In genomic region chr20:35698298-35699126, GRCh38 we compare ENCODE assay signal across 8 cellular contexts. TPM values are rescaled to one million over a fixed set of nuclear protein-coding genes. Genes with fewer than 3 reads are reported as not detected.
DNase-seq lines count a peak whose midpoint lies in the region; ATAC-seq, FAIRE-seq and TF ChIP-seq lines count a peak whose summit lies in the region.

No MANE protein-coding gene starts in this region.

- no peaks in the 10 kb centered on the region for H3K9me3 ChIP-seq in A549

- WGBS in A549 (ENCODE audit: missing lambda C conversion rate), result 18% methylated on average over 37 of the region's 37 CpGs

- TF ChIP-seq CTCF in A549 (IDR thresholded peaks at IDR 0.05) (no peak), fibroblast of villous mesenchyme (IDR thresholded peaks at IDR 0.05; ENCODE audit: insufficient read depth, low read depth, low read length) (no peak), omental fat pad (IDR thresholded peaks at IDR 0.05) (no peak)

- peak in 1 of 2 experiments; percentile 33 for DNase-seq in A549 (ENCODE audit: low read depth in 1 of 2, low spot score in 1 of 2)
- DNase-seq in activated CD4-positive, CD25-positive, alpha-beta regulatory T cell treated with anti-CD3 and anti-CD28 coated beads, Interleukin-2, amount 50 U/mL, for 72 hours, result peak; percentile 30
- DNase-seq in fibroblast of villous mesenchyme (ENCODE audit: low read depth), result no peak
- no peak for DNase-seq in omental fat pad (ENCODE audit: low spot score)
- no peak for DNase-seq in inferior parietal cortex (ENCODE audit: extremely low spot score)
- DNase-seq in dedifferentiated amniotic fluid mesenchymal stem cell (ENCODE audit: extremely low spot score), result no peak

- FAIRE-seq in A549 (lab: Jason Lieb, UNC), result no peak

- peak overlapping the region; percentile 94 to 95 for H3K27ac ChIP-seq in A549

- CTCF ChIA-PET in A549 (lab: Yijun Ruan, JAX), result no interaction called here

- no peak for TF ChIP-seq RAD21 in A549 (conservative IDR thresholded peaks at IDR 0.05 in 1 of 2, IDR thresholded peaks at IDR 0.05 in 1 of 2)

- TF ChIP-seq EP300 in A549 (IDR thresholded peaks at IDR 0.05), result no peak

- peak overlapping the region; percentile 99 for H3K4me2 ChIP-seq in A549

- ATAC-seq in A549 (peak; percentile 48 to 56), GM18867 (IDR thresholded peaks at IDR 0.05; ENCODE audit: unreplicated experiment) (peak; percentile 13), HG03439 (IDR thresholded peaks at IDR 0.05; ENCODE audit: unreplicated experiment) (peak; percentile 21), omental fat pad (ENCODE audit: low FRiP score) (peak; percentile 25)

- H3K4me3 ChIP-seq in A549 (peak overlapping the region; percentile 90), fibroblast of villous mesenchyme (ENCODE audit: low read depth, low read length) (peak overlapping the region; percentile 73)

- no peak for TF ChIP-seq POLR2A in A549 (IDR thresholded peaks at IDR 0.05; ENCODE audit: low read length)

- POLR2A ChIA-PET in A549 (lab: Yijun Ruan, JAX), result interaction anchor here (1.0 to 1.9 kb wide), 6 partner anchors 9 to 80 kb away, joined by 4 to 11 read pairs (median 6); partner anchors contain the start of genes CPNE1, RBM12 and RBM39

- peaks cover 28% of the 10 kb centered on the region for H3K4me1 ChIP-seq in A549

TF ChIP-seq in A549, 52 proteins besides CTCF, POLR2A, EP300 and RAD21:
- TF ChIP-seq CHD2 (IDR thresholded peaks at IDR 0.05; ENCODE audit: low read length, partially characterized antibody), result no peak
- no peak for TF ChIP-seq EHF (CRISPR knock-in tag; IDR thresholded peaks at IDR 0.05)

RNA-seq across cellular contexts. Expression of gene NFS1, which starts 0.6 kb away (rescaled TPM):
- 50.5 and 72.0 TPM in 2 replicates for polyA plus RNA-seq in A549 (2011; rRNA removed)
- polyA plus RNA-seq in A549 (2012; cell fraction: cytosol; rRNA removed), result 69.8 and 103 TPM in 2 replicates
- 47.8 and 55.9 TPM in 2 replicates for polyA plus RNA-seq in A549 (2012; cell fraction: nucleus; rRNA removed)
- 39.2 to 44.0 TPM (median 39.5 TPM) in 3 replicates for polyA plus RNA-seq in A549 (2017; fragmentation: RNase III; extraction: RNeasy Plus Mini Kit Qiagen cat#74134 plus additional on column Dnase treatment)
- 29.8 and 35.3 TPM in 2 replicates for polyA minus RNA-seq in A549 (2011; rRNA and poly(A)+ RNA removed)
- total RNA-seq in fibroblast of villous mesenchyme, result 37.0 and 40.6 TPM in 2 replicates
- total RNA-seq in omental fat pad, result 10 to 100 TPM; 16.1 to 32.1 (median 26.6) TPM

RNA-seq across cellular contexts. Expression of gene ROMO1, which starts 0.7 kb away (rescaled TPM):
- polyA plus RNA-seq in A549 (2011; rRNA removed) (201 and 204 TPM in 2 replicates), A549 (2017; fragmentation: RNase III; extraction: RNeasy Plus Mini Kit Qiagen cat#74134 plus additional on column Dnase treatment) (365 to 430 TPM (median 425 TPM) in 3 replicates)
- 974 and 1,231 TPM in 2 replicates for polyA plus RNA-seq in A549 (2012; cell fraction: cytosol; rRNA removed)
- 655 and 1,009 TPM in 2 replicates for polyA plus RNA-seq in A549 (2012; cell fraction: nucleus; rRNA removed)
- 20.8 and 23.3 TPM in 2 replicates for polyA minus RNA-seq in A549 (2011; rRNA and poly(A)+ RNA removed)
- total RNA-seq in fibroblast of villous mesenchyme (143 and 189 TPM in 2 replicates), omental fat pad (100 to 1,000 TPM; 160 to 364 (median 237) TPM)

RNA-seq across cellular contexts. Expression of gene CPNE1, which starts 33.8 kb away (rescaled TPM):
- polyA plus RNA-seq in A549 (2011; rRNA removed) (180 and 199 TPM in 2 replicates), A549 (2017; fragmentation: RNase III; extraction: RNeasy Plus Mini Kit Qiagen cat#74134 plus additional on column Dnase treatment) (210 to 244 TPM (median 239 TPM) in 3 replicates)
- polyA plus RNA-seq in A549 (2012; cell fraction: cytosol; rRNA removed), result 293 and 348 TPM in 2 replicates
- polyA plus RNA-seq in A549 (2012; cell fraction: nucleus; rRNA removed), result 558 and 578 TPM in 2 replicates
- polyA minus RNA-seq in A549 (2011; rRNA and poly(A)+ RNA removed), result 200 and 245 TPM in 2 replicates
- total RNA-seq in fibroblast of villous mesenchyme (92.0 and 143 TPM in 2 replicates), omental fat pad (100 to 1,000 TPM in 1 of 4 donors, 10 to 100 TPM in 3; 50.7 to 113 (median 85.2) TPM)

RNA-seq across cellular contexts. Expression of gene RBM12, which starts 33.8 kb away (rescaled TPM):
- 92.9 and 119 TPM in 2 replicates for polyA plus RNA-seq in A549 (2011; rRNA removed)
- 41.1 and 47.6 TPM in 2 replicates for polyA plus RNA-seq in A549 (2012; cell fraction: cytosol; rRNA removed)
- 84.2 and 93.7 TPM in 2 replicates for polyA plus RNA-seq in A549 (2012; cell fraction: nucleus; rRNA removed)
- polyA plus RNA-seq in A549 (2017; fragmentation: RNase III; extraction: RNeasy Plus Mini Kit Qiagen cat#74134 plus additional on column Dnase treatment), result 49.0 to 50.9 TPM (median 49.9 TPM) in 3 replicates
- polyA minus RNA-seq in A549 (2011; rRNA and poly(A)+ RNA removed), result 174 and 209 TPM in 2 replicates
- total RNA-seq in fibroblast of villous mesenchyme, result 50.9 and 56.1 TPM in 2 replicates
- 10 to 100 TPM; 31.4 to 43.2 (median 33.9) TPM for total RNA-seq in omental fat pad

RNA-seq across cellular contexts. Expression of gene RBM39, which starts 43.5 kb away (rescaled TPM):
- 127 and 264 TPM in 2 replicates for polyA plus RNA-seq in A549 (2011; rRNA removed)
- 38.9 and 39.1 TPM in 2 replicates for polyA plus RNA-seq in A549 (2012; cell fraction: cytosol; rRNA removed)
- 84.4 and 148 TPM in 2 replicates for polyA plus RNA-seq in A549 (2012; cell fraction: nucleus; rRNA removed)
- polyA plus RNA-seq in A549 (2017; fragmentation: RNase III; extraction: RNeasy Plus Mini Kit Qiagen cat#74134 plus additional on column Dnase treatment), result 199 to 212 TPM (median 201 TPM) in 3 replicates
- 104 and 116 TPM in 2 replicates for polyA minus RNA-seq in A549 (2011; rRNA and poly(A)+ RNA removed)
- total RNA-seq in fibroblast of villous mesenchyme, result 279 and 372 TPM in 2 replicates
- total RNA-seq in omental fat pad, result 100 to 1,000 TPM; 231 to 462 (median 427) TPM
